ENCODE assay signal across 12 cellular contexts in the genomic region with DNA sequence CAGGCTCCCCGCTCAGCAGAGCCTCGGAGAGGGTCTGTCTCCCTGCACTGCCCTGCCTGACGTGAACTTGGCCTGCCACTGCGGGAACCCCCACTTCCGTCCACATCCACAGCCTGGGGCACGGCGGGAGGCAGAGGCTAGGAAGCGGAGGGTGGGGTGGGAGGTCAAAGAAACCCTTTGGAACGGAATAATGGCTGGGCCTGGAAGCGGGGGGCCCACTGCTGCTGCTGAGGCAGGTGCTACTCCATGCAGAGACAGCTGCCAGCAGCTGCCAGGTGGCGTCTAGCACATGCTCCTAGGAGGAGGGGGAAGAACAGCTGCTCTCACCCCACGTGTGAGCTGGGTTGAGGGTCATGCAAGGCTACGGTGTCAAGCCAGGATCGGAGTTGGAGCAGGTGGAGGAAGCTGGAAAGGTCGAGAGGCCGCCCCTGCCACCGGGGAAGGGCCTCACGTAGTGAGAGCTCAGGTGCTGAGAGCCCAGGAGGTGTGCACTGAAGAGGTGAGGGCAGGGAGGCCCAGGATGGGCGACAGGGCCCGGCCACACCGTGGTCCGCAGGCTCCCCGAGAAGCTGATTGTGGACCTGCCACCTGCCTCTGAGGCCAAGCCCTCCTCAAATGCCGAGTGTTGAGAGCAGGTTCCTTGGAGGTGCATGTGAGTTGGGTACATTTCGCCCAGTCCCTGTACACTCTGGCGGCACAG. TPM values are rescaled to one million over a fixed set of nuclear protein-coding genes. Genes with fewer than 3 reads are reported as not detected.
DNase-seq lines count a peak whose midpoint lies in the region; ATAC-seq, FAIRE-seq and TF ChIP-seq lines count a peak whose summit lies in the region.
"Had no signal": no experiment of that assay in that cellular context is flagged by ENCODE, and none has a peak within 500 bp of the region (broad histone marks: within the 10 kb centered on the region; RNA-seq: fewer than 3 reads in every experiment).

No MANE protein-coding gene starts in this region.

- ATAC-seq in HG03439 (IDR thresholded peaks at IDR 0.05; ENCODE audit: unreplicated experiment) (no peak), HG03280 (IDR thresholded peaks at IDR 0.05; ENCODE audit: unreplicated experiment) (no peak), HG03342 (IDR thresholded peaks at IDR 0.05; ENCODE audit: unreplicated experiment) (no peak)

- TF ChIP-seq POLR2A in GM12892 (IDR thresholded peaks at IDR 0.05; ENCODE audit: low read depth, low read length), result no peak

- peak; percentile 56 for FAIRE-seq in GM12892 (lab: Jason Lieb, UNC)
- FAIRE-seq: G401.6 had no signal

- DNase-seq in GM12892 (ENCODE audit: insufficient read length) (no peak), NCI-H2081 treated with DMSO at 0.1 percent for 48 hours (lab: John Stamatoyannopoulos, UW) (peak; percentile 45), SHP77 (lab: John Stamatoyannopoulos, UW) (peak; percentile 76 to 89), retina (peak; percentile 91)
- DNase-seq: activated CD8-positive, alpha-beta memory T cell treated with anti-CD3 and anti-CD28 coated beads, Interleukin-2, amount 50 U/mL, for 4 hours; HCEC 1CT; NCI-H1048; upper lobe of right lung had no signal

RNA-seq across cellular contexts. Expression of gene FSCN2, which starts 9.8 kb away (rescaled TPM):
- polyA plus RNA-seq in GM12892 (2012; ENCODE audit: missing spikeins), result 0.87 TPM

RNA-seq across cellular contexts. Expression of gene FAAP100, which starts 14.1 kb away (rescaled TPM):
- polyA plus RNA-seq in GM12892 (2012; ENCODE audit: missing spikeins), result 7.8 TPM

RNA-seq across cellular contexts. Expression of gene ACTG1, which starts 25.4 kb away (rescaled TPM):
- 2,092 TPM for polyA plus RNA-seq in GM12892 (2012; ENCODE audit: missing spikeins)
